29 cellular contexts compared by ENCODE assay signal in genomic region chr9:83177747-83178146, GRCh38.
"Had no signal": no experiment of that assay in that cellular context is flagged by ENCODE, and none has a peak within 500 bp of the region (broad histone marks: within the 10 kb centered on the region; RNA-seq: fewer than 3 reads in every experiment).

No MANE protein-coding gene starts in this region.

- ATAC-seq: effector memory CD8-positive, alpha-beta T cell; esophagus mucosa; foreskin keratinocyte; gastrocnemius medialis; gastroesophageal sphincter; heart left ventricle; heart right ventricle had no signal

- H3K4me3 Mint-ChIP-seq: dendritic cell treated with granulocyte-macrophage colony-stimulating factor and Interleukin-4, amounts not matched to agents 40 ng/mL and 50 ng/mL, for 4 days; effector memory CD8-positive, alpha-beta T cell; endodermal cell had no signal

- H3K27ac ChIP-seq: colonic mucosa, coronary artery, dorsolateral prefrontal cortex, epithelial cell of prostate, esophagus muscularis mucosa, esophagus squamous epithelium, foreskin keratinocyte, gastrocnemius medialis, gastroesophageal sphincter, heart left ventricle, heart right ventricle had no signal

- FAIRE-seq: colon, endometrium, endothelial cell of umbilical vein, frontal cortex had no signal

- H3K4me1 Mint-ChIP-seq: endodermal cell had no signal

- H3K27me3 Mint-ChIP-seq: dendritic cell treated with granulocyte-macrophage colony-stimulating factor and Interleukin-4, amounts not matched to agents 40 ng/mL and 50 ng/mL, for 4 days; effector memory CD8-positive, alpha-beta T cell had no signal

- DNase-seq: colonic mucosa; cortex of kidney; dermis blood vessel endothelial cell; dorsolateral prefrontal cortex; effector CD4-positive, alpha-beta T cell; effector CD8-positive, alpha-beta T cell; effector memory CD4-positive, alpha-beta T cell; effector memory CD8-positive, alpha-beta T cell; endodermal cell; erythroblast; esophagus squamous epithelium; foreskin fibroblast; foreskin keratinocyte; foreskin melanocyte; gastrocnemius medialis; glutamatergic neuron; head of caudate nucleus; heart left ventricle; heart right ventricle had no signal

- H3K27me3 ChIP-seq: colonic mucosa, esophagus muscularis mucosa, gastrocnemius medialis, heart left ventricle had no signal

- H3K4me1 ChIP-seq: colonic mucosa, esophagus muscularis mucosa, esophagus squamous epithelium, foreskin keratinocyte, gastrocnemius medialis, gastroesophageal sphincter, heart left ventricle, heart right ventricle had no signal

- H3K27ac Mint-ChIP-seq: dendritic cell treated with granulocyte-macrophage colony-stimulating factor and Interleukin-4, amounts not matched to agents 40 ng/mL and 50 ng/mL, for 4 days; effector memory CD8-positive, alpha-beta T cell; endodermal cell had no signal

- H3K36me3 ChIP-seq: colonic mucosa, esophagus muscularis mucosa, esophagus squamous epithelium, gastrocnemius medialis, gastroesophageal sphincter, heart left ventricle, heart right ventricle had no signal

- H3K4me3 ChIP-seq: colonic mucosa, coronary artery, dorsolateral prefrontal cortex, esophagus muscularis mucosa, esophagus squamous epithelium, gastrocnemius medialis, gastroesophageal sphincter, heart left ventricle, heart right ventricle had no signal

- H3K9me3 ChIP-seq: colonic mucosa, gastrocnemius medialis had no signal
